ENCODE assay signal across 14 cellular contexts in the genomic region with DNA sequence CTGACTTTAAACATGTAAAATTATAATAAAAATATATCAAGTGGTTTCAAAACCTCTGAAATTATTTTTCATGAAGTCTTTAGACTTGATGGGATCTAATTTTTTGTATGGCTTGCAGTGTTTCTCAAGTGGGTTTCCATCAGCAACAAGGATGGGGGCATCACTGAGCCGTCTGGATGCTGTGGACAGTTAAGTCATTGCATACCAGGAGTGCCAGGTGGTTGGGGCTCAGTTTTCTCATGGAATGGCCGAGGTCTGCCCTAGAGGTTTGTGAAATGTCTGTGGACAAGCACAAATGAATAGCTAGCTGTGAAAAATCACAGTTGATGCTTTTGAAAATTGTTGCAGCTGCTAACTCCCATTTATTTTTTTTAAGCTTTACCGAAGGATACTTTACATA. TPM values are rescaled to one million over a fixed set of nuclear protein-coding genes. Genes with fewer than 3 reads are reported as not detected.
DNase-seq lines count a peak whose midpoint lies in the region; ATAC-seq, FAIRE-seq and TF ChIP-seq lines count a peak whose summit lies in the region.
"Had no signal": no experiment of that assay in that cellular context is flagged by ENCODE, and none has a peak within 500 bp of the region (broad histone marks: within the 10 kb centered on the region; RNA-seq: fewer than 3 reads in every experiment).

No MANE protein-coding gene starts in this region.

- CTCF ChIA-PET in T-cell (lab: Charles Lee): interaction anchor here in 1 of 2 donors (0.6 kb wide), 1 partner anchor 1882 kb away, joined by 3 read pairs; no protein-coding TSS in a partner anchor

- H3K27me3 Mint-ChIP-seq in stimulated activated naive CD8-positive, alpha-beta T cell treated with anti-CD3 and anti-CD28 coated beads, Interleukin-15, Interleukin-2, amounts not matched to agents 100 ng/mL and 50 ng/mL, for 24 hours: peaks cover 23% of the 10 kb centered on the region
- H3K27me3 Mint-ChIP-seq in stimulated activated naive CD8-positive, alpha-beta T cell treated with anti-CD3 and anti-CD28 coated beads, Interleukin-15, amount 100 ng/mL, for 72 hours: peaks cover 23% of the 10 kb centered on the region
- H3K27me3 Mint-ChIP-seq in T-cell: peaks cover 8 to 14% of the 10 kb centered on the region in 2 donors

- DNase-seq in stimulated activated naive CD8-positive, alpha-beta T cell treated with anti-CD3 and anti-CD28 coated beads, Interleukin-15, amount 100 ng/mL, for 72 hours: no peak
- DNase-seq in RKO (ENCODE audit: low spot score): peak; percentile 25
- DNase-seq in keratinocyte (ENCODE audit: low read depth, low spot score): no peak
- DNase-seq in T-cell: no peak
- no peak for DNase-seq in vagina (ENCODE audit: extremely low spot score in 2 of 2)
- DNase-seq: activated CD4-positive, CD25-positive, alpha-beta regulatory T cell; GF-D8; NCI-H748 treated with DMSO at 0.1 percent for 48 hours; stimulated activated CD4-positive, alpha-beta T cell treated with anti-CD3 and anti-CD28 coated beads, Interleukin-12 subunit alpha, Interleukin-12 subunit beta, amount 100 ng/mL, for 4 hours had no signal

- no peak for FAIRE-seq in keratinocyte (lab: Jason Lieb, UNC)

- H3K36me3 Mint-ChIP-seq in stimulated activated naive CD8-positive, alpha-beta T cell treated with anti-CD3 and anti-CD28 coated beads, Interleukin-15, Interleukin-2, amounts not matched to agents 100 ng/mL and 50 ng/mL, for 24 hours (ENCODE audit: low read depth): no peaks in the 10 kb centered on the region
- H3K36me3 Mint-ChIP-seq in T-cell: no peaks in the 10 kb centered on the region

- H3K27me3 ChIP-seq in keratinocyte (ENCODE audit: control insufficient read depth, extremely low read depth, insufficient read depth, low read length): peaks cover 12% of the 10 kb centered on the region
- no peaks in the 10 kb centered on the region for H3K27me3 ChIP-seq in vagina
- H3K27me3 ChIP-seq: upper lobe of left lung had no signal

- peaks cover 35% of the 10 kb centered on the region for H3K4me1 Mint-ChIP-seq in stimulated activated naive CD8-positive, alpha-beta T cell treated with anti-CD3 and anti-CD28 coated beads, Interleukin-15, Interleukin-2, amounts not matched to agents 100 ng/mL and 50 ng/mL, for 24 hours (ENCODE audit: low read depth)
- H3K4me1 Mint-ChIP-seq in stimulated activated naive CD8-positive, alpha-beta T cell treated with anti-CD3 and anti-CD28 coated beads, Interleukin-15, amount 100 ng/mL, for 72 hours: peaks cover 35% of the 10 kb centered on the region
- H3K4me1 Mint-ChIP-seq in T-cell: peaks cover 10 to 23% (median 21%) of the 10 kb centered on the region in 3 donors

- H4K20me1 ChIP-seq in keratinocyte (ENCODE audit: control insufficient read depth, extremely low read depth, insufficient read depth, low read length): no peaks in the 10 kb centered on the region

- no peak for ATAC-seq in stimulated activated naive CD8-positive, alpha-beta T cell treated with anti-CD3 and anti-CD28 coated beads, Interleukin-15, amount 100 ng/mL, for 72 hours
- ATAC-seq in T-cell (replicated peaks in 1 of 4): no peak
- ATAC-seq in HG02588 (IDR thresholded peaks at IDR 0.05; ENCODE audit: unreplicated experiment): no peak
- no peak for ATAC-seq in HG03520 (IDR thresholded peaks at IDR 0.05; ENCODE audit: unreplicated experiment)
- ATAC-seq: left lobe of liver had no signal

- POLR2A ChIA-PET in T-cell (lab: Charles Lee): interaction anchor here in 1 of 2 donors (0.7 kb wide), 1 partner anchor 1397 kb away, joined by 14 read pairs; no protein-coding TSS in a partner anchor

- peak overlapping the region; percentile 13 for H3K4me3 Mint-ChIP-seq in stimulated activated naive CD8-positive, alpha-beta T cell treated with anti-CD3 and anti-CD28 coated beads, Interleukin-15, Interleukin-2, amounts not matched to agents 100 ng/mL and 50 ng/mL, for 24 hours
- H3K4me3 Mint-ChIP-seq in stimulated activated naive CD8-positive, alpha-beta T cell treated with anti-CD3 and anti-CD28 coated beads, Interleukin-15, amount 100 ng/mL, for 72 hours: no peak overlapping the region
- H3K4me3 Mint-ChIP-seq in T-cell: no peak overlapping the region

- H3K4me3 ChIP-seq in keratinocyte (ENCODE audit: control insufficient read depth in 2 of 3, extremely low read depth in 1 of 3, insufficient read depth in 2 of 3, low read depth in 1 of 3, low read length in 3 of 3) (no peak overlapping the region), vagina (no peak overlapping the region)

- no peaks in the 10 kb centered on the region for H3K9me1 ChIP-seq in keratinocyte (ENCODE audit: control insufficient read depth, extremely low read depth, insufficient read depth, low read length)

- no peak overlapping the region for H3K27ac ChIP-seq in keratinocyte (ENCODE audit: control insufficient read depth, insufficient read depth, low read length)
- H3K27ac ChIP-seq in vagina: no peak overlapping the region
- H3K27ac ChIP-seq: upper lobe of left lung had no signal

- no peak for TF ChIP-seq POLR2A in vagina (IDR thresholded peaks at IDR 0.05)

- peaks cover 22% of the 10 kb centered on the region for H3K79me2 ChIP-seq in keratinocyte (ENCODE audit: control insufficient read depth, insufficient read depth, low read length)

- peak overlapping the region; percentile 32 for H3K4me2 ChIP-seq in keratinocyte (ENCODE audit: control insufficient read depth, extremely low read depth, insufficient read depth, low read depth, low read length)

- dilution Hi-C loops in keratinocyte (cut with MboI; ENCODE audit: extremely low pct_ligation_motif_present, low sequenced_read_pairs): no loop called here

- H3K27ac Mint-ChIP-seq in stimulated activated naive CD8-positive, alpha-beta T cell treated with anti-CD3 and anti-CD28 coated beads, Interleukin-15, Interleukin-2, amounts not matched to agents 100 ng/mL and 50 ng/mL, for 24 hours: no peak overlapping the region
- no peak overlapping the region for H3K27ac Mint-ChIP-seq in stimulated activated naive CD8-positive, alpha-beta T cell treated with anti-CD3 and anti-CD28 coated beads, Interleukin-15, amount 100 ng/mL, for 72 hours
- H3K27ac Mint-ChIP-seq in T-cell: peak overlapping the region in 1 of 2 donors; percentile 48

- peaks cover 21% of the 10 kb centered on the region for H3K4me1 ChIP-seq in keratinocyte (ENCODE audit: control insufficient read depth, extremely low read depth, insufficient read depth, low read length)
- H3K4me1 ChIP-seq in vagina: peaks cover 12% of the 10 kb centered on the region

- intact Hi-C loops in vagina (cut with DNase I): loop anchor here (5.0 kb wide), 1 partner anchor 248 kb away; the partner anchor contains the start of gene SPIRE1

- H3K9me3 Mint-ChIP-seq in stimulated activated naive CD8-positive, alpha-beta T cell treated with anti-CD3 and anti-CD28 coated beads, Interleukin-15, Interleukin-2, amounts not matched to agents 100 ng/mL and 50 ng/mL, for 24 hours: no peaks in the 10 kb centered on the region
- H3K9me3 Mint-ChIP-seq in stimulated activated naive CD8-positive, alpha-beta T cell treated with anti-CD3 and anti-CD28 coated beads, Interleukin-15, amount 100 ng/mL, for 72 hours: no peaks in the 10 kb centered on the region
- no peaks in the 10 kb centered on the region for H3K9me3 Mint-ChIP-seq in T-cell

- TF ChIP-seq CTCF in keratinocyte (optimal IDR thresholded peaks at IDR 0.05 in 1 of 3, IDR thresholded peaks at IDR 0.05 in 1 of 3, conservative IDR thresholded peaks at IDR 0.05 in 1 of 3; ENCODE audit: extremely low read depth in 1 of 3, insufficient read depth in 2 of 3, low read length in 3 of 3) (no peak), vagina (IDR thresholded peaks at IDR 0.05) (no peak)

- no peaks in the 10 kb centered on the region for H3K9me3 ChIP-seq in keratinocyte (ENCODE audit: control insufficient read depth, low read depth, low read length)
- H3K9me3 ChIP-seq in vagina: no peaks in the 10 kb centered on the region
- H3K9me3 ChIP-seq: upper lobe of left lung had no signal

- no peak overlapping the region for H3K9ac ChIP-seq in keratinocyte (ENCODE audit: control insufficient read depth, extremely low read depth, insufficient read depth, low read length)

- no peak overlapping the region for H2AFZ ChIP-seq in keratinocyte (ENCODE audit: control insufficient read depth, low read length)

- H3K36me3 ChIP-seq in keratinocyte (ENCODE audit: control insufficient read depth in 2 of 2, extremely low read depth in 1 of 2, insufficient read depth in 2 of 2, low read length in 2 of 2) (peaks cover 0 to 4% of the 10 kb centered on the region in 2 experiments), vagina (no peaks in the 10 kb centered on the region)
- H3K36me3 ChIP-seq: upper lobe of left lung had no signal

RNA-seq across cellular contexts. Expression of gene PRELID3A, which starts 1.7 kb away (rescaled TPM):
- 5.4 to 7.6 TPM (median 6.8 TPM) in 3 replicates for polyA plus RNA-seq in keratinocyte
- 1.9 TPM for polyA plus RNA-seq in keratinocyte (2011; ENCODE audit: low read depth)
- 4.9 and 7.4 TPM in 2 replicates for polyA plus RNA-seq in keratinocyte (2011; cell fraction: cytosol; rRNA removed)
- 20.2 and 22.0 TPM in 2 replicates for polyA plus RNA-seq in keratinocyte (2011; cell fraction: nucleus; rRNA removed)
- polyA plus RNA-seq in keratinocyte (2012; ENCODE audit: low replicate concordance): 2.1 and 5.4 TPM in 2 replicates
- 0.30 to 3.1 TPM (median 2.0 TPM) in 3 replicates for polyA minus RNA-seq in keratinocyte
- 5.6 TPM for polyA minus RNA-seq in keratinocyte (2011; cell fraction: cytosol; rRNA and poly(A)+ RNA removed)
- polyA minus RNA-seq in keratinocyte (2011; cell fraction: nucleus; rRNA and poly(A)+ RNA removed): 2.4 and 5.5 TPM in 2 replicates
- 1 to 10 TPM in 4 of 5 donors, not detected in 1; 1.0 to 1.9 (median 1.2) TPM for total RNA-seq in T-cell
- 8.1 TPM for total RNA-seq in vagina

RNA-seq across cellular contexts. Expression of gene AFG3L2, which starts 32.4 kb away (rescaled TPM):
- polyA plus RNA-seq in keratinocyte: 31.0 to 47.5 TPM (median 42.2 TPM) in 3 replicates
- 57.6 TPM for polyA plus RNA-seq in keratinocyte (2011; ENCODE audit: low read depth)
- polyA plus RNA-seq in keratinocyte (2011; cell fraction: cytosol; rRNA removed): 31.3 and 36.9 TPM in 2 replicates
- polyA plus RNA-seq in keratinocyte (2011; cell fraction: nucleus; rRNA removed): 55.3 and 62.9 TPM in 2 replicates
- 37.8 and 39.1 TPM in 2 replicates for polyA plus RNA-seq in keratinocyte (2012; ENCODE audit: low replicate concordance)
- 15.5 to 37.2 TPM (median 30.0 TPM) in 3 replicates for polyA minus RNA-seq in keratinocyte
- 34.0 TPM for polyA minus RNA-seq in keratinocyte (2011; cell fraction: cytosol; rRNA and poly(A)+ RNA removed)
- polyA minus RNA-seq in keratinocyte (2011; cell fraction: nucleus; rRNA and poly(A)+ RNA removed): 26.8 and 46.2 TPM in 2 replicates
- total RNA-seq in T-cell (10 to 100 TPM; 30.6 to 37.4 (median 36.3) TPM), vagina (38.3 TPM)
